7 cellular contexts compared by ENCODE assay signal in the genomic region with DNA sequence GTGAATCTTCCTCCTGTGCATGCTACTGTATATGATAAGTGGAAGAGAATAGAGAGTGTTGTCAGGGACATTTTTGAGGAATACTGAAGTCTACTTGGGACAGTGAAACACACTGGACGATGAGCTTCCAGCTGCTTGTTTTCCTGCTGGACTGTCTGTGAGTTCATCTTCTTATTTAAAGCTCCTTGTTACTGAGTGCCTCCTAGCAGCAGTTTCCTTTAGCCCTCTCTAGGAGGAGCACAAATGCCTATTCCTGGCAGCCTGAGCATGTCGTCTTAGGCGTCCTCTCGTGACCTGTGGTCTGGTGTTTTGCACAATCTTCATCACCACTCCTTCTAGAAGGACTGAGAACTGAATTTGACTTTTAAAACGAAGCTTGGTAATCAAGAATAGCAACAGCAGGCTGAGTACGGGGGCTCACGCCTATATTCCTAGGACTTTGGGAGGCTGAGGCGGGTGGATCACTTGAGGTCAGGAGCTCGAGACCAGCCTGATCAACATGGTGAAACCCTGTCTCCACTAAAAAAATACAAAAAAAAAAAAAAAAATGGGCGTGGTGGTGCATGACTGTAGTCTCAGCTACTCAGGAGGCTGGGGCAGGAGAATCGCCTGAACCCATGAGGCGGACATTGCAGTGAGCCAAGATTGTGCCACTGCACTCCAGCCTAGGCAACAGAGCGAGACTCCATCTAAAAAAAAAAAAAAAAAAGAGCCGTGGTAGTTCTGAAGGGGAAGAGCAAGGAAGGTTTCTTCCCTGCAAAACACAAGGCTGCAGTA. TPM values are rescaled to one million over a fixed set of nuclear protein-coding genes. Genes with fewer than 3 reads are reported as not detected.
A peak's percentile ranks its signal among the peaks of the same experiment; 100 is the strongest.
DNase-seq lines count a peak whose midpoint lies in the region; ATAC-seq, FAIRE-seq and TF ChIP-seq lines count a peak whose summit lies in the region.

No MANE protein-coding gene starts in this region.

- H3F3A ChIP-seq in MM.1S (ENCODE audit: insufficient read depth, low read length): peaks cover 17% of the 10 kb centered on the region

- peak overlapping the region; percentile 97 for H3K4me2 ChIP-seq in MM.1S (ENCODE audit: low read depth, low read length)

- no peaks in the 10 kb centered on the region for H3K9me3 Mint-ChIP-seq in naive thymus-derived CD4-positive, alpha-beta T cell

- H3K79me2 ChIP-seq in MM.1S (ENCODE audit: low read length): peaks cover 34% of the 10 kb centered on the region

- POLR2A ChIA-PET in naive thymus-derived CD4-positive, alpha-beta T cell (lab: Charles Lee): no interaction called here

- H4K20me1 ChIP-seq in MM.1S (ENCODE audit: insufficient read depth, low read length): no peaks in the 10 kb centered on the region

- DNase-seq in GM18507 (ENCODE audit: extremely low spot score, insufficient read length, low read depth) (no peak), H4 (ENCODE audit: low spot score) (peak; percentile 62), MM.1S (peak; percentile 64), colonic mucosa (peak; percentile 49), NK-92 (lab: John Stamatoyannopoulos, UW; ENCODE audit: unreplicated experiment) (no peak), Ammon's horn (ENCODE audit: low spot score) (no peak)
- DNase-seq in naive thymus-derived CD4-positive, alpha-beta T cell: no peak

- H3K9me3 ChIP-seq in MM.1S (replicated peaks; ENCODE audit: insufficient read depth, low read length): no peaks in the 10 kb centered on the region
- H3K9me3 ChIP-seq in colonic mucosa: no peaks in the 10 kb centered on the region
- no peaks in the 10 kb centered on the region for H3K9me3 ChIP-seq in naive thymus-derived CD4-positive, alpha-beta T cell (ENCODE audit: control insufficient read depth in 2 of 3, low read length in 3 of 3)

- H3K9me2 ChIP-seq in MM.1S (replicated peaks; ENCODE audit: insufficient read depth, low read length): no peaks in the 10 kb centered on the region

- CTCF ChIA-PET in naive thymus-derived CD4-positive, alpha-beta T cell (lab: Charles Lee): interaction anchor here (1.4 to 2.1 kb wide), 2 partner anchors 20 to 156 kb away, joined by 3 to 8 read pairs; no protein-coding TSS in a partner anchor

- H2AFZ ChIP-seq in MM.1S (ENCODE audit: low read length): no peak overlapping the region

- ATAC-seq in naive thymus-derived CD4-positive, alpha-beta T cell: peak; percentile 79

- peak overlapping the region in 8 of 10 donors; percentile 37 to 79 (median 60) for H3K4me3 Mint-ChIP-seq in naive thymus-derived CD4-positive, alpha-beta T cell

- peak; percentile 70 for FAIRE-seq in GM18507 (lab: Jason Lieb, UNC)

- H3K36me3 ChIP-seq in MM.1S (replicated peaks; ENCODE audit: insufficient read depth, low read length): no peaks in the 10 kb centered on the region
- no peaks in the 10 kb centered on the region for H3K36me3 ChIP-seq in colonic mucosa
- no peaks in the 10 kb centered on the region for H3K36me3 ChIP-seq in naive thymus-derived CD4-positive, alpha-beta T cell (ENCODE audit: control insufficient read depth in 2 of 3, insufficient read depth in 3 of 3, low read length in 3 of 3)

- TF ChIP-seq CTCF in MM.1S (IDR thresholded peaks at IDR 0.05; ENCODE audit: low read length) (peak; percentile 41), colonic mucosa (IDR thresholded peaks at IDR 0.05) (no peak)

- peaks cover 9 to 17% (median 12%) of the 10 kb centered on the region in 7 donors for H3K4me1 Mint-ChIP-seq in naive thymus-derived CD4-positive, alpha-beta T cell

- peak overlapping the region; percentile 49 for H3K4me3 ChIP-seq in MM.1S (ENCODE audit: low read length)
- no peak overlapping the region for H3K4me3 ChIP-seq in colonic mucosa
- no peak overlapping the region for H3K4me3 ChIP-seq in naive thymus-derived CD4-positive, alpha-beta T cell (ENCODE audit: low read length)

- H3K4me1 ChIP-seq in MM.1S (ENCODE audit: low read length): peaks cover 16% of the 10 kb centered on the region
- no peaks in the 10 kb centered on the region for H3K4me1 ChIP-seq in colonic mucosa
- peaks cover 0 to 9% of the 10 kb centered on the region in 2 donors for H3K4me1 ChIP-seq in naive thymus-derived CD4-positive, alpha-beta T cell (ENCODE audit: control insufficient read depth in 2 of 2, insufficient read depth in 2 of 2, low read length in 2 of 2)

- H3K27ac Mint-ChIP-seq in naive thymus-derived CD4-positive, alpha-beta T cell: no peak overlapping the region

- H3K36me3 Mint-ChIP-seq in naive thymus-derived CD4-positive, alpha-beta T cell: peaks cover 0 to 2% (median 0%) of the 10 kb centered on the region in 5 donors

- H3K27me3 ChIP-seq in MM.1S (replicated peaks; ENCODE audit: insufficient read depth, low read length) (no peaks in the 10 kb centered on the region), colonic mucosa (no peaks in the 10 kb centered on the region)
- no peaks in the 10 kb centered on the region for H3K27me3 ChIP-seq in naive thymus-derived CD4-positive, alpha-beta T cell (ENCODE audit: control insufficient read depth in 2 of 2, insufficient read depth in 2 of 2, low read length in 2 of 2)

- peak overlapping the region; percentile 94 for H3K27ac ChIP-seq in MM.1S (ENCODE audit: low read length)
- H3K27ac ChIP-seq in colonic mucosa: peak overlapping the region; percentile 42
- no peak overlapping the region for H3K27ac ChIP-seq in naive thymus-derived CD4-positive, alpha-beta T cell (ENCODE audit: low read depth, low read length)

- peak overlapping the region; percentile 58 for H3K9ac ChIP-seq in MM.1S (ENCODE audit: low read length)
- H3K9ac ChIP-seq in colonic mucosa (ENCODE audit: low read depth in 2 of 2, low read length in 2 of 2): no peak overlapping the region

- intact Hi-C loops in colonic mucosa (cut with DNase I): no loop called here
- intact Hi-C loops in naive thymus-derived CD4-positive, alpha-beta T cell (cut with micrococcal nuclease): no loop called here

- H3K27me3 Mint-ChIP-seq in naive thymus-derived CD4-positive, alpha-beta T cell: peaks cover 2 to 23% (median 9%) of the 10 kb centered on the region in 5 donors

RNA-seq across cellular contexts. Expression of a gene that starts 44.0 kb away (rescaled TPM):
- total RNA-seq in H4 (2014; rRNA removed; shearing (Covaris generic)): 1.1 and 1.3 TPM in 2 replicates
- under 1 TPM; 0.47 to 0.66 TPM for total RNA-seq in colonic mucosa
- total RNA-seq in naive thymus-derived CD4-positive, alpha-beta T cell: 10 to 100 TPM in 1 of 5 experiments, 1 to 10 TPM in 2, under 1 TPM in 2; 0.30 to 10.1 (median 1.0) TPM
- under 1 TPM in 1 of 2 donors, not detected in 1; 0.20 TPM for polyA plus RNA-seq in naive thymus-derived CD4-positive, alpha-beta T cell

Comparison
In these comparisons a context has a peak if more than half of its experiments do, and no peak if none do; other contexts are left out.
1. DNase-seq: peak in H4 (single experiment), MM.1S (single experiment) and colonic mucosa (single experiment); none in GM18507 (single experiment), naive thymus-derived CD4-positive, alpha-beta T cell (0 of 9), NK-92 (single experiment) and Ammon's horn (single experiment).